ENCODE assay signal across 8 cellular contexts in genomic region chr9:134455951-134456739, GRCh38.
DNase-seq lines count a peak whose midpoint lies in the region; ATAC-seq and TF ChIP-seq lines count a peak whose summit lies in the region.

No MANE protein-coding gene starts in this region.

- no peak overlapping the region for H2AFZ ChIP-seq in parathyroid adenoma

- POLR2A ChIA-PET in Panc1 (lab: Charles Lee): no interaction called here

- peaks cover 4% of the 10 kb centered on the region for H3K4me1 Mint-ChIP-seq in glutamatergic neuron (ENCODE audit: low read depth, unreplicated experiment)

- no peak overlapping the region for H3K9ac ChIP-seq in parathyroid adenoma

- no peaks in the 10 kb centered on the region for H3K4me1 ChIP-seq in Panc1 (ENCODE audit: control insufficient read depth, insufficient read depth, low read length)
- H3K4me1 ChIP-seq in parathyroid adenoma: no peaks in the 10 kb centered on the region
- H3K4me1 ChIP-seq in tibial artery: peaks cover 19 to 39% (median 25%) of the 10 kb centered on the region in 4 donors

- in situ Hi-C loops in Panc1 (cut with HindIII; ENCODE audit: low pct_unique_long_range_greater_than_20kb, low sequenced_read_pairs): no loop called here

- peak overlapping the region; percentile 38 for H3K4me2 ChIP-seq in parathyroid adenoma (ENCODE audit: low read length)

- intact Hi-C loops in Panc1 (cut with micrococcal nuclease; ENCODE audit: unreplicated experiment) (no loop called here), tibial artery (cut with DNase I; ENCODE audit: low total_unique reads) (no loop called here)

- no peaks in the 10 kb centered on the region for H3K36me3 ChIP-seq in Panc1 (ENCODE audit: control insufficient read depth, insufficient read depth, low read length)
- no peaks in the 10 kb centered on the region for H3K36me3 ChIP-seq in parathyroid adenoma (ENCODE audit: control insufficient read depth, insufficient read depth, low read length)
- no peaks in the 10 kb centered on the region for H3K36me3 ChIP-seq in tibial artery

- H3K79me2 ChIP-seq in parathyroid adenoma: no peaks in the 10 kb centered on the region

- H3K4me3 ChIP-seq in Panc1 (ENCODE audit: low read depth in 2 of 2, low read length in 2 of 2) (no peak overlapping the region), parathyroid adenoma (ENCODE audit: low read depth, low read length) (peak overlapping the region; percentile 11), tibial artery (peak overlapping the region; percentile 44 to 50)

- H3K27ac ChIP-seq in Panc1 (ENCODE audit: low read length) (no peak overlapping the region), parathyroid adenoma (peak overlapping the region; percentile 60), tibial artery (peak overlapping the region; percentile 87 to 98)

- TF ChIP-seq CTCF in Panc1 (IDR thresholded peaks at IDR 0.05): no peak
- TF ChIP-seq CTCF in parathyroid adenoma (IDR thresholded peaks at IDR 0.05): no peak
- peak; percentile 10 to 16 for TF ChIP-seq CTCF in tibial artery (IDR thresholded peaks at IDR 0.05)
- no peak for TF ChIP-seq CTCF in glutamatergic neuron (IDR thresholded peaks at IDR 0.05; ENCODE audit: partially characterized antibody, unreplicated experiment)

- H3K27ac Mint-ChIP-seq in glutamatergic neuron (ENCODE audit: unreplicated experiment): no peak overlapping the region

- peaks cover 6% of the 10 kb centered on the region for H3K27me3 Mint-ChIP-seq in glutamatergic neuron (ENCODE audit: unreplicated experiment)

- H3K36me3 Mint-ChIP-seq in glutamatergic neuron (ENCODE audit: unreplicated experiment): no peaks in the 10 kb centered on the region

- peaks cover 4% of the 10 kb centered on the region for H3K9me3 Mint-ChIP-seq in glutamatergic neuron (ENCODE audit: unreplicated experiment)

- BruUV-seq in Panc1 (replicated peaks; lab: Mats Ljungman, UMichigan): no TSS peak

- CTCF ChIA-PET in Panc1 (lab: Charles Lee): no interaction called here

- H3K27me3 ChIP-seq in Panc1 (ENCODE audit: control insufficient read depth, insufficient read depth, low read length) (no peaks in the 10 kb centered on the region), parathyroid adenoma (ENCODE audit: control insufficient read depth, insufficient read depth, low read length) (no peaks in the 10 kb centered on the region), tibial artery (no peaks in the 10 kb centered on the region)

- no peaks in the 10 kb centered on the region for H3K9me3 ChIP-seq in Panc1 (ENCODE audit: control insufficient read depth, insufficient read depth, low read depth, low read length)
- H3K9me3 ChIP-seq in parathyroid adenoma (ENCODE audit: control insufficient read depth, low read length): no peaks in the 10 kb centered on the region
- H3K9me3 ChIP-seq in tibial artery: no peaks in the 10 kb centered on the region

- DNase-seq in EL: peak; percentile 99
- no peak for DNase-seq in Panc1 (ENCODE audit: low read depth, low spot score)
- DNase-seq in activated effector memory CD4-positive, alpha-beta T cell treated with anti-CD3 and anti-CD28 coated beads, Interleukin-2, amount 50 U/mL, for 16 hours: peak; percentile 87
- DNase-seq in fibroblast of the conjunctiva (ENCODE audit: low read depth): peak; percentile 95
- DNase-seq in tibial artery: peak; percentile 88 to 93
- DNase-seq in glutamatergic neuron: no peak
- no peak for DNase-seq in NCI-H1436 (lab: John Stamatoyannopoulos, UW)

- no peak overlapping the region for H3K4me3 Mint-ChIP-seq in glutamatergic neuron (ENCODE audit: unreplicated experiment)

- peak; percentile 71 for ATAC-seq in Panc1

Comparison
In these comparisons a context has a peak if more than half of its experiments do, and no peak if none do; other contexts are left out.
1. DNase-seq: peak in EL (single experiment), activated effector memory CD4-positive, alpha-beta T cell treated with anti-CD3 and anti-CD28 coated beads, Interleukin-2, amount 50 U/mL, for 16 hours (single experiment), fibroblast of the conjunctiva (single experiment) and tibial artery (2 of 2); none in Panc1 (single experiment), glutamatergic neuron (single experiment) and NCI-H1436 (single experiment).
2. H3K4me3 ChIP-seq: peak in parathyroid adenoma (single experiment) and tibial artery (2 of 2); none in Panc1 (0 of 2).
3. CTCF ChIP-seq: peak in tibial artery (2 of 2); none in Panc1 (single experiment), parathyroid adenoma (single experiment) and glutamatergic neuron (single experiment).